Comparison of ENCODE assay signal across 21 cellular contexts in genomic region chr17:68584904-68585303, GRCh38. TPM values are rescaled to one million over a fixed set of nuclear protein-coding genes. Genes with fewer than 3 reads are reported as not detected.
"Had no signal": no experiment of that assay in that cellular context is flagged by ENCODE, and none has a peak within 500 bp of the region (broad histone marks: within the 10 kb centered on the region; RNA-seq: fewer than 3 reads in every experiment).

No MANE protein-coding gene starts in this region.

- H3K27ac ChIP-seq: adrenal gland, ascending aorta, colonic mucosa, gastrocnemius medialis, lower lobe of right lung, prostate gland, thoracic aorta, WERI-Rb-1 had no signal

- H3K4me1 ChIP-seq: adrenal gland, ascending aorta, colonic mucosa, prostate gland had no signal

- H3K27me3 ChIP-seq: adrenal gland, ascending aorta, colonic mucosa, esophagus squamous epithelium, gastrocnemius medialis, upper lobe of left lung had no signal

- DNase-seq: activated CD4-positive, alpha-beta T cell treated with anti-CD3 and anti-CD28 coated beads for 1 hour; activated CD4-positive, alpha-beta T cell treated with anti-CD3 and anti-CD28 coated beads, Interleukin-2, amount 50 U/mL, for 1 hour; activated CD8-positive, alpha-beta T cell treated with anti-CD3 and anti-CD28 coated beads, Interleukin-2, amount 10 ng/mL, durations not matched to agents 7 days and 5 days; activated gamma-delta T cell treated with Interleukin-2 at 50 U/mL for 16 hours; activated T-cell treated with anti-CD3 and anti-CD28 coated beads, Interleukin-2, amount 50 U/mL, for 1 hour; adrenal gland; colonic mucosa; esophagus squamous epithelium; gastrocnemius medialis; left cardiac atrium; lower lobe of right lung; naive thymus-derived CD4-positive, alpha-beta T cell; stimulated activated CD4-positive, alpha-beta T cell treated with anti-CD3 and anti-CD28 coated beads, Interleukin-4, amount 100 ng/mL, for 24 hours; stimulated activated naive CD4-positive, alpha-beta T cell treated with Interleukin-2 at 50 U/mL for 16 hours; upper lobe of left lung; WERI-Rb-1 had no signal

- H3K9me3 ChIP-seq: adrenal gland, ascending aorta, colonic mucosa, esophagus squamous epithelium, gastrocnemius medialis, lower lobe of right lung, prostate gland, thoracic aorta, upper lobe of left lung had no signal

- H3K4me3 ChIP-seq: adrenal gland, ascending aorta, colonic mucosa, esophagus squamous epithelium, gastrocnemius medialis, lower lobe of right lung, prostate gland, thoracic aorta, upper lobe of left lung had no signal

- ATAC-seq: activated CD8-positive, alpha-beta T cell treated with anti-CD3 and anti-CD28 coated beads, Interleukin-2, amount 10 ng/mL, durations not matched to agents 7 days and 5 days; gastrocnemius medialis; left cardiac atrium; lower lobe of right lung; naive thymus-derived CD4-positive, alpha-beta T cell had no signal

- H3K36me3 ChIP-seq: adrenal gland, ascending aorta, colonic mucosa, esophagus squamous epithelium, gastrocnemius medialis, lower lobe of right lung, prostate gland, thoracic aorta, WERI-Rb-1 had no signal

RNA-seq across cellular contexts. Expression of gene FAM20A, which starts 16.3 kb away (rescaled TPM):
- total RNA-seq: activated CD8-positive, alpha-beta T cell treated with anti-CD3 and anti-CD28 coated beads, Interleukin-2, amount 10 ng/mL, durations not matched to agents 7 days and 5 days; osteocyte; T-helper 2 cell treated with Interferon-gamma antibody and Interleukin-4, amounts not matched to agents 100 ng/mL and 5 ng/mL, for 36 hours had no signal
- polyA plus RNA-seq: naive thymus-derived CD4-positive, alpha-beta T cell had no signal
